Comparison of ENCODE assay signal across 10 cellular contexts in the genomic region with DNA sequence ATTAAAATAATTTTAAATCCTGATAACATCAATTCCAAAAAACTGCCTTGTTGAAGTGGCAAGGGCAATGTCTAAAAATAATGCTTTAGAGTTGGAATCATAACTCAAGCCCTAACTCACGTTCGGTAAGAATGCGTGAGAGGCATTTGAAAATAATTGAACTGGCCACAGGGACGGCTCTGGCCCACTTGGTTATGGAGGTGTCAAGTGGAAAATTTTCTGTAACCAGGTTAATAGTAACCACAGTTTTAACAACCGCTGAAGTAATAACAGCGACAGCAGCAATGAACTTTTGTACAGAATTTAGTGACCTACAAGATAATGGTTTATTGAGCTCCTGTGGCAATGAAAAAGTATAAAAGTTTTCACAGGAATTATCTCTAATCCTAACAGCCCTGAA.
DNase-seq lines count a peak whose midpoint lies in the region; ATAC-seq and TF ChIP-seq lines count a peak whose summit lies in the region.
"Had no signal": no experiment of that assay in that cellular context is flagged by ENCODE, and none has a peak within 500 bp of the region (broad histone marks: within the 10 kb centered on the region; RNA-seq: fewer than 3 reads in every experiment).

No MANE protein-coding gene starts in this region.

- no peak for TF ChIP-seq CTCF in right lobe of liver (IDR thresholded peaks at IDR 0.05)
- TF ChIP-seq CTCF in neural progenitor cell (IDR thresholded peaks at IDR 0.05): no peak

- peak overlapping the region; percentile 93 for H3K4me3 Mint-ChIP-seq in activated CD4-positive, alpha-beta T cell treated with anti-CD3 and anti-CD28 coated beads, Interleukin-2, amount 10 ng/mL, durations not matched to agents 24 days and 14 days
- no peak overlapping the region for H3K4me3 Mint-ChIP-seq in neural progenitor cell

- H3K4me1 Mint-ChIP-seq in activated CD4-positive, alpha-beta T cell treated with anti-CD3 and anti-CD28 coated beads, Interleukin-2, amount 10 ng/mL, durations not matched to agents 24 days and 14 days: peaks cover 93% of the 10 kb centered on the region
- H3K4me1 Mint-ChIP-seq in neural progenitor cell: peaks cover 22% of the 10 kb centered on the region

- H3K27me3 ChIP-seq in adipocyte (replicated peaks; ENCODE audit: control insufficient read depth, insufficient read depth, low read length) (no peaks in the 10 kb centered on the region), right lobe of liver (no peaks in the 10 kb centered on the region), thymus (ENCODE audit: control insufficient read depth, insufficient read depth) (no peaks in the 10 kb centered on the region), neural progenitor cell (no peaks in the 10 kb centered on the region)

- no peak overlapping the region for H2AFZ ChIP-seq in neural progenitor cell (replicated peaks)

- H3K36me3 ChIP-seq in adipocyte (ENCODE audit: control insufficient read depth, insufficient read depth, low read length, severe bottlenecking) (peaks cover 25% of the 10 kb centered on the region), right lobe of liver (no peaks in the 10 kb centered on the region), thymus (ENCODE audit: control insufficient read depth, insufficient read depth) (peaks cover 36% of the 10 kb centered on the region), neural progenitor cell (no peaks in the 10 kb centered on the region)

- peak; percentile 68 for DNase-seq in activated CD4-positive, alpha-beta T cell treated with anti-CD3 and anti-CD28 coated beads, Interleukin-2, amount 10 ng/mL, durations not matched to agents 24 days and 14 days
- DNase-seq in activated CD4-positive, alpha-beta T cell treated with anti-CD3 and anti-CD28 coated beads for 4 hours: no peak
- no peak for DNase-seq in adipocyte (ENCODE audit: low read depth)
- no peak for DNase-seq in right lobe of liver
- DNase-seq in GM19238 (ENCODE audit: insufficient read length, low spot score): no peak
- no peak for DNase-seq in neural progenitor cell (ENCODE audit: low spot score)
- DNase-seq: trophoblast cell had no signal

- no peaks in the 10 kb centered on the region for H3K9me3 ChIP-seq in adipocyte (ENCODE audit: control insufficient read depth, low read length)
- no peaks in the 10 kb centered on the region for H3K9me3 ChIP-seq in right lobe of liver
- H3K9me3 ChIP-seq in thymus (ENCODE audit: control insufficient read depth): no peaks in the 10 kb centered on the region
- H3K9me3 ChIP-seq in neural progenitor cell (ENCODE audit: low read depth): no peaks in the 10 kb centered on the region

- intact Hi-C loops in activated CD4-positive, alpha-beta T cell treated with anti-CD3 and anti-CD28 coated beads, Interleukin-2, amount 10 ng/mL, durations not matched to agents 24 days and 14 days (cut with micrococcal nuclease): loop anchor here (2.0 to 5.0 kb wide), 3 partner anchors 15 to 185 kb away; no protein-coding TSS in a partner anchor
- intact Hi-C loops in right lobe of liver (cut with DNase I): no loop called here

- H4K20me1 ChIP-seq in neural progenitor cell (ENCODE audit: low read depth): no peaks in the 10 kb centered on the region

- peaks cover 82% of the 10 kb centered on the region for H3K36me3 Mint-ChIP-seq in activated CD4-positive, alpha-beta T cell treated with anti-CD3 and anti-CD28 coated beads, Interleukin-2, amount 10 ng/mL, durations not matched to agents 24 days and 14 days (ENCODE audit: low read depth)
- peaks cover 6% of the 10 kb centered on the region for H3K36me3 Mint-ChIP-seq in neural progenitor cell

- TF ChIP-seq POLR2A in right lobe of liver (IDR thresholded peaks at IDR 0.05): no peak

- no peak overlapping the region for H3K4me2 ChIP-seq in neural progenitor cell
- H3K4me2 ChIP-seq: KMS-11 had no signal

- WGBS in right lobe of liver (ENCODE audit: insufficient coverage, low coverage, low lambda C conversion rate, missing lambda C conversion rate): 62% methylated on average over 6 of the region's 6 CpGs
- WGBS in thymus: 83% methylated on average over 6 of the region's 6 CpGs

- H3K79me2 ChIP-seq in neural progenitor cell (ENCODE audit: low read depth): no peaks in the 10 kb centered on the region

- peak overlapping the region; percentile 72 for H3K9ac ChIP-seq in adipocyte (ENCODE audit: low read length)
- no peak overlapping the region for H3K9ac ChIP-seq in neural progenitor cell
- H3K9ac ChIP-seq: KMS-11 had no signal

- ATAC-seq in right lobe of liver (no peak), HG02798 (IDR thresholded peaks at IDR 0.05; ENCODE audit: poor library complexity, unreplicated experiment) (no peak)

- H3K27ac ChIP-seq in right lobe of liver (peak overlapping the region in 2 of 3 donors; percentile 52 to 66), thymus (ENCODE audit: low read depth) (no peak overlapping the region), neural progenitor cell (no peak overlapping the region)
- H3K27ac ChIP-seq: KMS-11 had no signal

- peak overlapping the region; percentile 68 for H3K4me3 ChIP-seq in adipocyte (ENCODE audit: low read length)
- H3K4me3 ChIP-seq in right lobe of liver: no peak overlapping the region
- peak overlapping the region; percentile 16 for H3K4me3 ChIP-seq in thymus (ENCODE audit: low read length)
- no peak overlapping the region for H3K4me3 ChIP-seq in neural progenitor cell

- no peaks in the 10 kb centered on the region for H3K9me3 Mint-ChIP-seq in activated CD4-positive, alpha-beta T cell treated with anti-CD3 and anti-CD28 coated beads, Interleukin-2, amount 10 ng/mL, durations not matched to agents 24 days and 14 days
- H3K9me3 Mint-ChIP-seq in neural progenitor cell: no peaks in the 10 kb centered on the region

- H3K27me3 Mint-ChIP-seq in activated CD4-positive, alpha-beta T cell treated with anti-CD3 and anti-CD28 coated beads, Interleukin-2, amount 10 ng/mL, durations not matched to agents 24 days and 14 days: no peaks in the 10 kb centered on the region
- H3K27me3 Mint-ChIP-seq in neural progenitor cell (ENCODE audit: insufficient read depth, low read depth): peaks cover 9% of the 10 kb centered on the region

- H3K27ac Mint-ChIP-seq in activated CD4-positive, alpha-beta T cell treated with anti-CD3 and anti-CD28 coated beads, Interleukin-2, amount 10 ng/mL, durations not matched to agents 24 days and 14 days: peak overlapping the region; percentile 98
- no peak overlapping the region for H3K27ac Mint-ChIP-seq in neural progenitor cell

- H3K4me1 ChIP-seq in adipocyte (ENCODE audit: control insufficient read depth, insufficient read depth, low read length) (peaks cover 80% of the 10 kb centered on the region), right lobe of liver (peaks cover 0 to 4% (median 0%) of the 10 kb centered on the region in 4 donors), thymus (ENCODE audit: control insufficient read depth, insufficient read depth, low read length) (peaks cover 72% of the 10 kb centered on the region), neural progenitor cell (no peaks in the 10 kb centered on the region)

- no peaks in the 10 kb centered on the region for H3F3A ChIP-seq in neural progenitor cell (ENCODE audit: low read depth)

Comparison
In these comparisons a context has a peak if more than half of its experiments do, and no peak if none do; other contexts are left out.
1. H3K4me3 ChIP-seq: peak in adipocyte (single experiment) and thymus (single experiment); none in right lobe of liver (0 of 3) and neural progenitor cell (single experiment).
2. H3K27ac ChIP-seq: peak in right lobe of liver (2 of 3); none in thymus (single experiment) and neural progenitor cell (single experiment).